ENCODE assay signal across 1 cellular context in genomic region chr16:23683487-23683886, GRCh38.
TF ChIP-seq lines count a peak whose summit lies in the region.

No MANE protein-coding gene starts in this region.

TF ChIP-seq in HEK293T, 16 proteins besides CTCF, POLR2A, EP300 and RAD21:
- TF ChIP-seq BHLHE40 (IDR thresholded peaks at IDR 0.05; ENCODE audit: borderline replicate concordance) (no peak), NFRKB (IDR thresholded peaks at IDR 0.05) (no peak), SP1 (IDR thresholded peaks at IDR 0.05) (no peak), ZNF384 (IDR thresholded peaks at IDR 0.05) (no peak), ARNT (IDR thresholded peaks at IDR 0.05) (no peak), HDGF (IDR thresholded peaks at IDR 0.05; ENCODE audit: borderline replicate concordance) (no peak), CTBP1 (IDR thresholded peaks at IDR 0.05; ENCODE audit: borderline replicate concordance) (no peak), ELF4 (IDR thresholded peaks at IDR 0.05) (no peak), FOXM1 (IDR thresholded peaks at IDR 0.05; ENCODE audit: borderline replicate concordance) (no peak), LEF1 (IDR thresholded peaks at IDR 0.05; ENCODE audit: borderline replicate concordance) (no peak), SUZ12 (IDR thresholded peaks at IDR 0.05) (no peak), FOXK2 (IDR thresholded peaks at IDR 0.05) (no peak), TARDBP (IDR thresholded peaks at IDR 0.05) (no peak), FOXA1 (IDR thresholded peaks at IDR 0.05) (no peak), L3MBTL2 (conservative IDR thresholded peaks at IDR 0.05) (no peak)
- TF ChIP-seq, protein P1, sequence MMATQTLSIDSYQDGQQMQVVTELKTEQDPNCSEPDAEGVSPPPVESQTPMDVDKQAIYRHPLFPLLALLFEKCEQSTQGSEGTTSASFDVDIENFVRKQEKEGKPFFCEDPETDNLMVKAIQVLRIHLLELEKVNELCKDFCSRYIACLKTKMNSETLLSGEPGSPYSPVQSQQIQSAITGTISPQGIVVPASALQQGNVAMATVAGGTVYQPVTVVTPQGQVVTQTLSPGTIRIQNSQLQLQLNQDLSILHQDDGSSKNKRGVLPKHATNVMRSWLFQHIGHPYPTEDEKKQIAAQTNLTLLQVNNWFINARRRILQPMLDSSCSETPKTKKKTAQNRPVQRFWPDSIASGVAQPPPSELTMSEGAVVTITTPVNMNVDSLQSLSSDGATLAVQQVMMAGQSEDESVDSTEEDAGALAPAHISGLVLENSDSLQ (IDR thresholded peaks at IDR 0.05): no peak
